Comparison of ENCODE assay signal across 1 cellular context in genomic region chr9:137023157-137023556, GRCh38.
A peak's percentile ranks its signal among the peaks of the same experiment; 100 is the strongest.
TF ChIP-seq lines count a peak whose summit lies in the region.

No MANE protein-coding gene starts in this region.

TF ChIP-seq in GM12878, 131 proteins besides CTCF, POLR2A, EP300 and RAD21:
- peak; percentile 45 for TF ChIP-seq NR2C1 (IDR thresholded peaks at IDR 0.05)
- peak; percentile 84 for TF ChIP-seq NR2F1 (conservative IDR thresholded peaks at IDR 0.05)
- TF ChIP-seq ZBED1 (IDR thresholded peaks at IDR 0.05; ENCODE audit: borderline replicate concordance), result no peak
